ENCODE assay signal across 20 cellular contexts in the genomic region with DNA sequence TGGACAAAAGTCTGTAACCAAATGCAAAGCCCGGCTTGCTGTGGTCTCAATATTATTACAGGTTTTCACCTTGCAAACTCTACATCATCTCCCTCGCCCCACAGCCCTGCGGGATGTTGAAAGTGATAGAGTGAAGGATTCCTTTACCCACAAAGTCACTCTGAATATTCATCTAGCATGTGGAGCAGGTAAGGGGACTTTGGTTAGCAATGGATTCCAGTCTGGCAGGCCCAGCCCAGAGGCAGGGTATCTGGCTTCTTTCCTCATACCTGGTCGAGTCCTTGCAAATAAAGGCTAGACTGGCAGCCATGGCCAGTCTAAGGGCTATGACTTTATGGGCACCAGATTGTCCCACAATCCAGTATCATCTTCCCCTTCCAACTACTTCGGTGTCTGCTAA. TPM values are rescaled to one million over a fixed set of nuclear protein-coding genes. Genes with fewer than 3 reads are reported as not detected.
DNase-seq lines count a peak whose midpoint lies in the region; ATAC-seq and TF ChIP-seq lines count a peak whose summit lies in the region.
"Had no signal": no experiment of that assay in that cellular context is flagged by ENCODE, and none has a peak within 500 bp of the region (broad histone marks: within the 10 kb centered on the region; RNA-seq: fewer than 3 reads in every experiment).

No MANE protein-coding gene starts in this region.

- H3F3A ChIP-seq in GM23338 (replicated peaks; ENCODE audit: low read depth) = no peaks in the 10 kb centered on the region

- no peak overlapping the region for H2BK12ac ChIP-seq in trophoblast cell (ENCODE audit: low read length)

- no peaks in the 10 kb centered on the region for H4K20me1 ChIP-seq in GM23338 (replicated peaks; ENCODE audit: insufficient read depth)

- H3K18ac ChIP-seq in trophoblast cell (ENCODE audit: low read length) = no peak overlapping the region
- H3K18ac ChIP-seq in mesendoderm (ENCODE audit: low read length) = no peak overlapping the region

- H3K23ac ChIP-seq in trophoblast cell (ENCODE audit: low read length) (no peak overlapping the region), mesendoderm (ENCODE audit: low read length) (no peak overlapping the region)

- no peak overlapping the region for H4K12ac ChIP-seq in trophoblast cell (ENCODE audit: low read depth, low read length)

- H2AK5ac ChIP-seq in trophoblast cell (ENCODE audit: low read length) (no peak overlapping the region), mesendoderm (ENCODE audit: low read length) (no peak overlapping the region)

- no peak overlapping the region for H2BK5ac ChIP-seq in trophoblast cell (ENCODE audit: low read depth, low read length, poor library complexity)
- no peak overlapping the region for H2BK5ac ChIP-seq in mesendoderm (ENCODE audit: low read length)

- H3K4me2 ChIP-seq in GM23338 (no peak overlapping the region), trophoblast cell (ENCODE audit: low read length) (no peak overlapping the region), mesendoderm (ENCODE audit: low read length) (no peak overlapping the region)
- H3K4me2 ChIP-seq: A549 had no signal

- DNase-seq in GM23338 (ENCODE audit: low spot score) = no peak
- peak; percentile 51 for DNase-seq in endodermal cell
- DNase-seq in trophoblast cell = peak; percentile 50 to 73
- DNase-seq in activated CD4-positive, alpha-beta T cell treated with anti-CD3 and anti-CD28 coated beads for 1 hour = no peak
- no peak for DNase-seq in mesendoderm
- DNase-seq: 8988T; ACHN; C1 segment of cervical spinal cord; Calu3; CD4-positive, alpha-beta memory T cell; COR-L47; DMS53; DMS79 treated with DMSO at 0.1 percent for 48 hours; H9 had no signal

- TF ChIP-seq CTCF in GM23338 (conservative IDR thresholded peaks at IDR 0.05; ENCODE audit: low read depth in 2 of 2) (no peak), endodermal cell (conservative IDR thresholded peaks at IDR 0.05) (no peak)

- H3K9me3 Mint-ChIP-seq in GM23338 (no peaks in the 10 kb centered on the region), endodermal cell (no peaks in the 10 kb centered on the region)
- H3K9me3 Mint-ChIP-seq: CD4-positive, alpha-beta memory T cell; H9 had no signal

- H3K56ac ChIP-seq in mesendoderm (ENCODE audit: low read length) = no peak overlapping the region

- H3K9ac ChIP-seq in endodermal cell (ENCODE audit: extremely low read depth, low read length, poor library complexity, severe bottlenecking) = no peak overlapping the region
- H3K9ac ChIP-seq in trophoblast cell (ENCODE audit: low read length) = no peak overlapping the region
- H3K9ac ChIP-seq in mesendoderm (ENCODE audit: low read length) = no peak overlapping the region

- peak overlapping the region; percentile 65 for H4K91ac ChIP-seq in trophoblast cell (ENCODE audit: low read depth, low read length)

- 90% methylated on average over 2 to 3 of the region's 5 CpGs for WGBS in endodermal cell (ENCODE audit: insufficient coverage in 1 of 2, insufficient read length in 1 of 2), 2 experiments
- no CpG with 5 or more reads among the region's 5 CpGs for WGBS in trophoblast cell (ENCODE audit: extremely low coverage, insufficient coverage, insufficient read length)
- no CpG with 5 or more reads among the region's 5 CpGs for WGBS in mesendoderm (ENCODE audit: extremely low coverage, insufficient coverage, low lambda C conversion rate)

- H3K27me3 Mint-ChIP-seq in GM23338 (ENCODE audit: insufficient read depth, low read depth, poor library complexity) (no peaks in the 10 kb centered on the region), endodermal cell (ENCODE audit: insufficient read depth) (peaks cover 8% of the 10 kb centered on the region)

- H2AFZ ChIP-seq in GM23338 (peak overlapping the region; percentile 47; the same call in 1 of the 2 replicates), trophoblast cell (ENCODE audit: insufficient read depth, low read length, poor library complexity) (no peak overlapping the region)

- H3K9me2 ChIP-seq in GM23338 (ENCODE audit: insufficient read depth) = no peaks in the 10 kb centered on the region

- H3K79me1 ChIP-seq in trophoblast cell (ENCODE audit: low read length) = peaks cover 6% of the 10 kb centered on the region
- no peaks in the 10 kb centered on the region for H3K79me1 ChIP-seq in mesendoderm (ENCODE audit: low read length)

- H3K4me3 ChIP-seq in GM23338 (no peak overlapping the region), endodermal cell (ENCODE audit: low read length) (no peak overlapping the region), trophoblast cell (ENCODE audit: low read depth, low read length) (no peak overlapping the region), mesendoderm (ENCODE audit: low read length) (no peak overlapping the region)
- H3K4me3 ChIP-seq: A549 had no signal

- H3K27ac Mint-ChIP-seq in GM23338 (no peak overlapping the region), endodermal cell (no peak overlapping the region)
- H3K27ac Mint-ChIP-seq: H9 had no signal

- no peak overlapping the region for H3K4me3 Mint-ChIP-seq in GM23338
- no peak overlapping the region for H3K4me3 Mint-ChIP-seq in endodermal cell
- H3K4me3 Mint-ChIP-seq: CD4-positive, alpha-beta memory T cell; H9 had no signal

- H3K36me3 Mint-ChIP-seq in GM23338 (ENCODE audit: low read depth) = no peaks in the 10 kb centered on the region
- H3K36me3 Mint-ChIP-seq in endodermal cell (ENCODE audit: low read depth) = no peaks in the 10 kb centered on the region
- H3K36me3 Mint-ChIP-seq: CD4-positive, alpha-beta memory T cell had no signal

- H4K8ac ChIP-seq in trophoblast cell (ENCODE audit: low read depth, low read length) (no peak overlapping the region), mesendoderm (ENCODE audit: low read depth, low read length) (no peak overlapping the region)

- no peak overlapping the region for H4K5ac ChIP-seq in mesendoderm (ENCODE audit: low read length)

- H3K27me3 ChIP-seq in GM23338 (ENCODE audit: insufficient read depth) = no peaks in the 10 kb centered on the region
- peaks cover 13% of the 10 kb centered on the region for H3K27me3 ChIP-seq in endodermal cell (ENCODE audit: control insufficient read depth, insufficient read depth, low read length, poor library complexity, severe bottlenecking)
- no peaks in the 10 kb centered on the region for H3K27me3 ChIP-seq in trophoblast cell (ENCODE audit: insufficient read depth, low read length)
- no peaks in the 10 kb centered on the region for H3K27me3 ChIP-seq in mesendoderm (ENCODE audit: insufficient read depth, low read length, poor library complexity)

- H3K27ac ChIP-seq in GM23338 (ENCODE audit: low read depth) = no peak overlapping the region
- H3K27ac ChIP-seq in endodermal cell (ENCODE audit: low read depth, low read length) = no peak overlapping the region
- no peak overlapping the region for H3K27ac ChIP-seq in trophoblast cell (ENCODE audit: low read depth, low read length)
- H3K27ac ChIP-seq in mesendoderm (ENCODE audit: low read depth, low read length) = no peak overlapping the region
- H3K27ac ChIP-seq: A549 had no signal

- no peaks in the 10 kb centered on the region for H3K79me2 ChIP-seq in GM23338 (replicated peaks; ENCODE audit: insufficient read depth)
- H3K79me2 ChIP-seq in trophoblast cell (ENCODE audit: control insufficient read depth, insufficient read depth, low read length, poor library complexity) = no peaks in the 10 kb centered on the region
- H3K79me2 ChIP-seq in mesendoderm (ENCODE audit: control insufficient read depth, insufficient read depth, low read length) = no peaks in the 10 kb centered on the region

- no peaks in the 10 kb centered on the region for H3K9me3 ChIP-seq in endodermal cell (ENCODE audit: control insufficient read depth, low read length)
- no peaks in the 10 kb centered on the region for H3K9me3 ChIP-seq in trophoblast cell (ENCODE audit: insufficient read depth, low read depth, low read length)
- H3K9me3 ChIP-seq: A549 had no signal

- H3K36me3 ChIP-seq in GM23338 (ENCODE audit: insufficient read depth) (no peaks in the 10 kb centered on the region), endodermal cell (ENCODE audit: control insufficient read depth, insufficient read depth, low read length) (no peaks in the 10 kb centered on the region), trophoblast cell (ENCODE audit: control insufficient read depth in 1 of 2, insufficient read depth in 2 of 2, low read length in 2 of 2) (no peaks in the 10 kb centered on the region), mesendoderm (ENCODE audit: control insufficient read depth, insufficient read depth, low read length) (no peaks in the 10 kb centered on the region)

- ATAC-seq in GM23338 = no peak
- no peak for ATAC-seq in HG03342 (IDR thresholded peaks at IDR 0.05; ENCODE audit: unreplicated experiment)
- ATAC-seq: A549, HCT116 had no signal

- no peak overlapping the region for H3K14ac ChIP-seq in trophoblast cell (ENCODE audit: low read length)

- H2BK120ac ChIP-seq in trophoblast cell (ENCODE audit: insufficient read depth, low read length, poor library complexity) (no peak overlapping the region), mesendoderm (ENCODE audit: low read depth, low read length) (no peak overlapping the region)

- H3K4me1 ChIP-seq in GM23338 (ENCODE audit: insufficient read depth) = peaks cover 15% of the 10 kb centered on the region
- no peaks in the 10 kb centered on the region for H3K4me1 ChIP-seq in endodermal cell (ENCODE audit: control insufficient read depth, insufficient read depth, low read length)
- peaks cover 13 to 28% of the 10 kb centered on the region in 2 experiments for H3K4me1 ChIP-seq in trophoblast cell (ENCODE audit: control insufficient read depth in 1 of 2, insufficient read depth in 2 of 2, low read length in 2 of 2)
- no peaks in the 10 kb centered on the region for H3K4me1 ChIP-seq in mesendoderm (ENCODE audit: control insufficient read depth, low read depth, low read length)
- H3K4me1 ChIP-seq: A549 had no signal

- no peak overlapping the region for H3K4ac ChIP-seq in trophoblast cell (ENCODE audit: low read depth, low read length)
- H3K4ac ChIP-seq in mesendoderm (ENCODE audit: low read depth, low read length) = no peak overlapping the region

- peaks cover 9% of the 10 kb centered on the region; the same call in 2 of the 3 replicates for H3K4me1 Mint-ChIP-seq in GM23338
- H3K4me1 Mint-ChIP-seq in endodermal cell = peaks cover 4% of the 10 kb centered on the region
- H3K4me1 Mint-ChIP-seq: CD4-positive, alpha-beta memory T cell had no signal

- H2BK15ac ChIP-seq in mesendoderm (replicated peaks; ENCODE audit: low read depth) = no peak overlapping the region

RNA-seq across cellular contexts. Expression of a gene that starts 3.2 kb away (rescaled TPM):
- total RNA-seq in GM23338 (2014; rRNA removed; shearing (Covaris generic)) = not detected in 2 replicates
- polyA plus RNA-seq in GM23338 (2016; fragmentation: Nextera tagmentation; extraction: Ambion mirVana) = not detected in 2 replicates
- total RNA-seq in endodermal cell = not detected
- not detected for polyA plus RNA-seq in endodermal cell (2013, experiment 1 of 2)
- polyA plus RNA-seq in endodermal cell (2013, experiment 2 of 2) = not detected
- polyA plus RNA-seq in trophoblast cell (2013) = not detected in 2 replicates
- not detected for polyA plus RNA-seq in mesendoderm (2013, experiment 1 of 2)
- polyA plus RNA-seq in mesendoderm (2013, experiment 2 of 2) = not detected
- total RNA-seq: Calu3; CD4-positive, alpha-beta memory T cell; Daoy; H4; H9 had no signal
- polyA plus RNA-seq: A549; BJ; CD4-positive, alpha-beta memory T cell had no signal

RNA-seq across cellular contexts. Expression of a gene that starts 38.2 kb away (rescaled TPM):
- total RNA-seq in GM23338 (2014; rRNA removed; shearing (Covaris generic)) = 26.4 and 27.3 TPM in 2 replicates
- 26.3 and 27.5 TPM in 2 replicates for polyA plus RNA-seq in GM23338 (2016; fragmentation: Nextera tagmentation; extraction: Ambion mirVana)
- 10 to 100 TPM; 61.1 to 75.0 TPM for total RNA-seq in endodermal cell
- 69.1 TPM for polyA plus RNA-seq in endodermal cell (2013, experiment 1 of 2)
- 62.2 TPM for polyA plus RNA-seq in endodermal cell (2013, experiment 2 of 2)
- polyA plus RNA-seq in trophoblast cell (2013) = 130 and 132 TPM in 2 replicates
- polyA plus RNA-seq in mesendoderm (2013, experiment 1 of 2) = 20.7 TPM
- polyA plus RNA-seq in mesendoderm (2013, experiment 2 of 2) = 21.6 TPM

RNA-seq across cellular contexts. Expression of a gene that starts 41.8 kb away (rescaled TPM):
- 0.21 TPM in 1 of 2 replicates, not detected in the other for total RNA-seq in GM23338 (2014; rRNA removed; shearing (Covaris generic))
- not detected in 2 replicates for polyA plus RNA-seq in GM23338 (2016; fragmentation: Nextera tagmentation; extraction: Ambion mirVana)
- not detected for total RNA-seq in endodermal cell
- not detected for polyA plus RNA-seq in endodermal cell (2013, experiment 1 of 2)
- polyA plus RNA-seq in endodermal cell (2013, experiment 2 of 2) = not detected
- polyA plus RNA-seq in trophoblast cell (2013) = not detected in 2 replicates
- polyA plus RNA-seq in mesendoderm (2013, experiment 1 of 2) = not detected
- polyA plus RNA-seq in mesendoderm (2013, experiment 2 of 2) = not detected
- total RNA-seq: Calu3; CD4-positive, alpha-beta memory T cell; Daoy; H4; H9 had no signal
- polyA plus RNA-seq: A549; BJ; CD4-positive, alpha-beta memory T cell had no signal

RNA-seq across cellular contexts. Expression of a gene that starts 59.7 kb away (rescaled TPM):
- total RNA-seq in GM23338 (2014; rRNA removed; shearing (Covaris generic)) = 2.3 and 3.6 TPM in 2 replicates
- 1.7 and 3.3 TPM in 2 replicates for polyA plus RNA-seq in GM23338 (2016; fragmentation: Nextera tagmentation; extraction: Ambion mirVana)
- total RNA-seq in endodermal cell = 1 to 10 TPM; 1.6 to 2.3 TPM
- polyA plus RNA-seq in endodermal cell (2013, experiment 1 of 2) = 1.00 TPM
- 0.99 TPM for polyA plus RNA-seq in endodermal cell (2013, experiment 2 of 2)
- polyA plus RNA-seq in trophoblast cell (2013) = 1.1 and 1.4 TPM in 2 replicates
- 0.84 TPM for polyA plus RNA-seq in mesendoderm (2013, experiment 1 of 2)
- 1.4 TPM for polyA plus RNA-seq in mesendoderm (2013, experiment 2 of 2)
- total RNA-seq: Daoy had no signal

Comparison
In these comparisons a context has a peak if more than half of its experiments do, and no peak if none do; other contexts are left out.
1. DNase-seq: peak in endodermal cell (single experiment) and trophoblast cell (2 of 2); none in GM23338 (single experiment), activated CD4-positive, alpha-beta T cell treated with anti-CD3 and anti-CD28 coated beads for 1 hour (single experiment) and mesendoderm (single experiment).